10 cellular contexts compared by ENCODE assay signal in the genomic region with DNA sequence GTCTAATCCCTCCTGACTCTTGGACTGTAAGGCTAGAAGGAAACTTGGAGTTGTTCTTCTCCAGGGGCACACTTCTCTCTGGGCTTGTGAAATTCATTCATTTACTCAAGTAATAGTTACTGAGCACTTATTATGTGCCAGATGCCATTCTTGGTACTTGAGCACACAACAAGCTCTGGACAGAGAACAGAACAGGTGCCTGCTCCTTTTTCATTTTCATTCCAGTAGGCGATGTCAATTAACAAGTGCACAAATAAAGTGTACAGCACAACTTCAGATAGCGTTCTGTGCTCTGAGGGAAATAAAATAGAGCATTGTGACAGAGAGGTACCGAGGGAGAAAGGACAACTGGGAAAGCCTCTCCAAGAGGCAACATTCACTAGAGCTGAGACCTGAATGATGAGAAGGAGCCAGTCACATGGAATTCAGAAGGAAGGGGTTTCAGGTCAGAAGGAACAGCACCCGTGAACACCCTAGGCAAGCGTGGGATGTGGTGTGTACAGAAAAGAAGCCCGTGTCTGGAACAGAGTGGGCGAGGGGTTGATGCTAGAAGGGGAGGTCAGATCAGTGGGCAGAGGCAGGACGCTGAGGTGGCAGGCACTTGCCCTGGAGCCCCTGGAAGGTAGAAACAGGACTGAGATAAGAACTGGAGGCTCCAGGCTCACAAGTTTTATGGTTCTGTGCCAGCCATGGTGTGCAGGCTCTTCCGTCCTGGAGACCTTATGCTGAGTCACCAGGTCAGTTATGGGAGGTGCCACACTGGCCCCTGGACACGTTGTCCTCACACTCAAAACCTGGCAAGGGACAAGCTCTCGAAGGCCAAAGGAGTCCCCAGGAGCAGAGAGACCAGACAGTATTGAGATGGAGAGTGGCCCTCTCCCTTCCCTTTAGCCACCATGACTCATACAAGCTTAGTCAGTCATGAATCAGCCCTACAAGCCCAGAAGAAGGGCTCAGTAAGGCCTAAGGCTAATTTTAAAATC. TPM values are rescaled to one million over a fixed set of nuclear protein-coding genes. Genes with fewer than 3 reads are reported as not detected.
A peak's percentile ranks its signal among the peaks of the same experiment; 100 is the strongest.
DNase-seq lines count a peak whose midpoint lies in the region; ATAC-seq, FAIRE-seq and TF ChIP-seq lines count a peak whose summit lies in the region.
"Had no signal": no experiment of that assay in that cellular context is flagged by ENCODE, and none has a peak within 500 bp of the region (broad histone marks: within the 10 kb centered on the region; RNA-seq: fewer than 3 reads in every experiment).

No MANE protein-coding gene starts in this region.

- no peak for TF ChIP-seq POLR2A in adrenal gland (IDR thresholded peaks at IDR 0.05)
- TF ChIP-seq POLR2A in GM12892 (IDR thresholded peaks at IDR 0.05; ENCODE audit: low read depth, low read length) = no peak

- H3K36me3 ChIP-seq in adrenal gland (replicated peaks in 1 of 2) (no peaks in the 10 kb centered on the region), right atrium auricular region (no peaks in the 10 kb centered on the region), thoracic aorta (no peaks in the 10 kb centered on the region)

- H3K27me3 ChIP-seq in adrenal gland (no peaks in the 10 kb centered on the region), right atrium auricular region (no peaks in the 10 kb centered on the region), thoracic aorta (replicated peaks; ENCODE audit: insufficient read depth) (no peaks in the 10 kb centered on the region)

- ATAC-seq in thoracic aorta (ENCODE audit: insufficient number of reproducible peaks, low FRiP score, low read depth) (peak; percentile 50), HG03378 (IDR thresholded peaks at IDR 0.05; ENCODE audit: unreplicated experiment) (no peak), HG03469 (IDR thresholded peaks at IDR 0.05; ENCODE audit: unreplicated experiment) (no peak)

- H3K9me3 ChIP-seq in adrenal gland (replicated peaks in 1 of 3) (no peaks in the 10 kb centered on the region), right atrium auricular region (no peaks in the 10 kb centered on the region), thoracic aorta (no peaks in the 10 kb centered on the region)

- FAIRE-seq in GM12892 (lab: Jason Lieb, UNC) = no peak
- FAIRE-seq: islet of Langerhans had no signal

- intact Hi-C loops in adrenal gland (cut with DNase I) = loop anchor here in 1 of 2 donors (10.0 kb wide), 1 partner anchor 431 kb away; no protein-coding TSS in a partner anchor

- TF ChIP-seq CTCF in adrenal gland (IDR thresholded peaks at IDR 0.05) (no peak), right atrium auricular region (IDR thresholded peaks at IDR 0.05) (no peak), thoracic aorta (IDR thresholded peaks at IDR 0.05) (no peak)

- H3K4me1 ChIP-seq in adrenal gland (replicated peaks in 1 of 2) (peaks cover 0 to 14% of the 10 kb centered on the region in 2 donors), right atrium auricular region (peaks cover 0 to 59% of the 10 kb centered on the region in 2 donors), thoracic aorta (ENCODE audit: control insufficient read depth in 1 of 2, low read depth in 2 of 2) (peaks cover 3 to 6% of the 10 kb centered on the region in 2 donors)

- peak overlapping the region in 3 of 5 donors; percentile 30 to 42 (median 36) for H3K27ac ChIP-seq in adrenal gland
- H3K27ac ChIP-seq in right atrium auricular region = peak overlapping the region; percentile 87 to 89
- no peak overlapping the region for H3K27ac ChIP-seq in thoracic aorta
- H3K27ac ChIP-seq: SK-N-MC had no signal

- H3K4me3 ChIP-seq in adrenal gland (no peak overlapping the region), right atrium auricular region (no peak overlapping the region), thoracic aorta (no peak overlapping the region)
- H3K4me3 ChIP-seq: SK-N-MC had no signal

- WGBS in adrenal gland, 4 donors = 61 to 70% (median 65%) methylated on average over 11 of the region's 11 CpGs

- DNase-seq in HPDE6-E6E7 (ENCODE audit: extremely low spot score) (peak; percentile 85), adrenal gland (peak; percentile 76 to 96 (median 91)), right atrium auricular region (ENCODE audit: low spot score) (peak; percentile 93), thoracic aorta (ENCODE audit: low spot score) (peak; percentile 25), GM12892 (ENCODE audit: insufficient read length) (no peak)
- no peak for DNase-seq in stimulated activated CD4-positive, alpha-beta T cell treated with anti-CD3 and anti-CD28 coated beads, Interleukin-12 subunit alpha, Interleukin-12 subunit beta, amount 100 ng/mL, for 4 hours

RNA-seq across cellular contexts. Expression of a gene that starts 7.2 kb away (rescaled TPM):
- 10 to 100 TPM in 7 of 8 donors, 1 to 10 TPM in 1; 8.3 to 27.6 (median 17.5) TPM for total RNA-seq in adrenal gland
- 10 to 100 TPM in 2 of 3 donors, 1 to 10 TPM in 1; 8.8 to 10.8 (median 10.4) TPM for polyA plus RNA-seq in adrenal gland
- total RNA-seq in right atrium auricular region = 100 to 1,000 TPM; 109 to 145 TPM
- 10 to 100 TPM; 23.0 to 41.2 TPM for total RNA-seq in thoracic aorta
- not detected for polyA plus RNA-seq in GM12892 (2012; ENCODE audit: missing spikeins)

Comparison
In these comparisons a context has a peak if more than half of its experiments do, and no peak if none do; other contexts are left out.
1. DNase-seq: peak in HPDE6-E6E7 (single experiment), adrenal gland (7 of 7), right atrium auricular region (single experiment) and thoracic aorta (single experiment); none in GM12892 (single experiment) and stimulated activated CD4-positive, alpha-beta T cell treated with anti-CD3 and anti-CD28 coated beads, Interleukin-12 subunit alpha, Interleukin-12 subunit beta, amount 100 ng/mL, for 4 hours (single experiment).
2. H3K27ac ChIP-seq: peak in adrenal gland (3 of 5) and right atrium auricular region (2 of 2); none in thoracic aorta (0 of 2).